8 cellular contexts compared by ENCODE assay signal in the genomic region with DNA sequence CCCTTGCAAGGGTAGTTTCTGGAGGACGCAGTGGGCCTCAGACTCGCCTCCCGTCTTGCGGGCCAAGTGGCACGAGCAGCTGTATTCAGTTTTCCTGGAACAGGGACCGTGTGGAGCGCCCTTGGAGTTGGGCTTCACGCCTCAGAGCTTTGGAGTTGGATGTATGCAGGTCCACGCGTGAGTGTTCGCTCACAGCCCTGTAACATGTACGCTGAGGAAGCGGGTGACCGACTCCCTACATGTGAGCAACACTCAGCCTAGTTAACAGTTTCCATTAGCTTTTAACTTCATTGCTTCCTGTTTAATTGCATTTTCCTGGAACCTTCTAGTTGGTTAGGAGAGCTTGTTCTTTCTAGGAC. TPM values are rescaled to one million over a fixed set of nuclear protein-coding genes. Genes with fewer than 3 reads are reported as not detected.
A peak's percentile ranks its signal among the peaks of the same experiment; 100 is the strongest.
DNase-seq lines count a peak whose midpoint lies in the region; ATAC-seq and TF ChIP-seq lines count a peak whose summit lies in the region.

No MANE protein-coding gene starts in this region.

- peaks cover 12% of the 10 kb centered on the region for H3K4me1 ChIP-seq in HUES64 (ENCODE audit: insufficient read depth, low read length)
- peaks cover 33% of the 10 kb centered on the region for H3K4me1 ChIP-seq in osteoblast (ENCODE audit: insufficient read depth, low read length)

- peaks cover 39% of the 10 kb centered on the region for H3K36me3 Mint-ChIP-seq in activated CD4-positive, alpha-beta memory T cell treated with anti-CD3 and anti-CD28 coated beads, Interleukin-2, amount 10 ng/mL, durations not matched to agents 7 days and 5 days (ENCODE audit: low read depth)

- H2AFZ ChIP-seq in osteoblast (ENCODE audit: low read length), result peak overlapping the region; percentile 93

- H4K20me1 ChIP-seq in osteoblast (ENCODE audit: insufficient read depth, low read length), result peaks cover 30% of the 10 kb centered on the region

- CTCF ChIA-PET in BJ (lab: Yijun Ruan, JAX), result interaction anchor here (0.9 to 2.3 kb wide), 4 partner anchors 51 to 232 kb away, joined by 3 to 8 read pairs (median 4); no protein-coding TSS in a partner anchor
- CTCF ChIA-PET in activated CD4-positive, alpha-beta memory T cell treated with anti-CD3 and anti-CD28 coated beads, Interleukin-2, amount 10 ng/mL, durations not matched to agents 7 days and 5 days (lab: Charles Lee), result interaction anchor here (0.7 to 8.0 kb wide), 11 partner anchors 11 to 892 kb away, joined by 3 to 87 read pairs (median 3); no protein-coding TSS in a partner anchor

- peak overlapping the region; percentile 81 for H3K9ac ChIP-seq in HUES64 (ENCODE audit: low read depth, low read length)

- H3K9me3 Mint-ChIP-seq in activated CD4-positive, alpha-beta memory T cell treated with anti-CD3 and anti-CD28 coated beads, Interleukin-2, amount 10 ng/mL, durations not matched to agents 7 days and 5 days, result no peaks in the 10 kb centered on the region

- POLR2A ChIA-PET in BJ (lab: Charles Lee), result no interaction called here
- POLR2A ChIA-PET in activated CD4-positive, alpha-beta memory T cell treated with anti-CD3 and anti-CD28 coated beads, Interleukin-2, amount 10 ng/mL, durations not matched to agents 7 days and 5 days (lab: Charles Lee), result interaction anchor here (0.8 to 5.6 kb wide), 22 partner anchors 9 to 302 kb away, joined by 3 to 26 read pairs (median 5); partner anchors contain the start of genes CLYBL, GPR18, GPR183 and UBAC2

- peaks cover 56% of the 10 kb centered on the region for H3K79me2 ChIP-seq in osteoblast (ENCODE audit: insufficient read depth, low read length)

- 1% methylated on average over 14 of the region's 14 CpGs for WGBS in HUES64

- H3K27ac ChIP-seq in HUES64 (ENCODE audit: low read depth, low read length), result peak overlapping the region; percentile 88
- peak overlapping the region; percentile 82 for H3K27ac ChIP-seq in osteoblast (ENCODE audit: low read depth, low read length)

- H3K4me3 ChIP-seq in BJ (ENCODE audit: low read depth, low read length) (peak overlapping the region; percentile 97), HUES64 (ENCODE audit: low read length) (peak overlapping the region; percentile 90), osteoblast (ENCODE audit: insufficient read depth, low read length) (peak overlapping the region; percentile 98)

- TF ChIP-seq CTCF in BJ (IDR thresholded peaks at IDR 0.05; ENCODE audit: insufficient read depth, low read depth, low read length) (no peak), osteoblast (IDR thresholded peaks at IDR 0.05; ENCODE audit: extremely low read depth, low read depth, low read length) (no peak)

- H3K4me3 Mint-ChIP-seq in activated CD4-positive, alpha-beta memory T cell treated with anti-CD3 and anti-CD28 coated beads, Interleukin-2, amount 10 ng/mL, durations not matched to agents 7 days and 5 days, result peak overlapping the region; percentile 90

- DNase-seq in BJ (ENCODE audit: low read depth) (no peak), fibroblast of peridontal ligament (ENCODE audit: extremely low read depth) (peak; percentile 27), osteoblast (ENCODE audit: insufficient read length, low spot score, missing footprints) (peak; percentile 58), NCI-H226 (no peak)
- peak; percentile 57 for DNase-seq in activated CD4-positive, alpha-beta memory T cell treated with anti-CD3 and anti-CD28 coated beads, Interleukin-2, amount 10 ng/mL, durations not matched to agents 7 days and 5 days

- H3K27me3 Mint-ChIP-seq in activated CD4-positive, alpha-beta memory T cell treated with anti-CD3 and anti-CD28 coated beads, Interleukin-2, amount 10 ng/mL, durations not matched to agents 7 days and 5 days, result no peaks in the 10 kb centered on the region

- ATAC-seq in HG03025 (IDR thresholded peaks at IDR 0.05; ENCODE audit: low FRiP score, unreplicated experiment) (no peak), HG03432 (IDR thresholded peaks at IDR 0.05; ENCODE audit: unreplicated experiment) (no peak)

- peak overlapping the region; percentile 94 for H3K4me2 ChIP-seq in osteoblast (ENCODE audit: insufficient read depth, low read length)

- no peaks in the 10 kb centered on the region for H3K9me3 ChIP-seq in HUES64 (ENCODE audit: insufficient read depth, low read depth, low read length)
- H3K9me3 ChIP-seq in osteoblast (ENCODE audit: low read depth, low read length), result no peaks in the 10 kb centered on the region

- H3K27me3 ChIP-seq in BJ (ENCODE audit: control insufficient read depth, insufficient read depth, low read length), result no peaks in the 10 kb centered on the region
- no peaks in the 10 kb centered on the region for H3K27me3 ChIP-seq in HUES64 (ENCODE audit: insufficient read depth, low read length)
- no peaks in the 10 kb centered on the region for H3K27me3 ChIP-seq in osteoblast (ENCODE audit: insufficient read depth, low read length)

- H3K36me3 ChIP-seq in BJ (ENCODE audit: control insufficient read depth, insufficient read depth, low read length) (0 out of 2 replicates have a peak, but pooled peaks cover 1% of the 10 kb centered on the region), HUES64 (ENCODE audit: insufficient read depth, low read length) (peaks cover 4% of the 10 kb centered on the region; the same call in 1 of the 2 replicates), osteoblast (ENCODE audit: insufficient read depth, low read length) (no peaks in the 10 kb centered on the region)

- peaks cover 82% of the 10 kb centered on the region for H3K4me1 Mint-ChIP-seq in activated CD4-positive, alpha-beta memory T cell treated with anti-CD3 and anti-CD28 coated beads, Interleukin-2, amount 10 ng/mL, durations not matched to agents 7 days and 5 days

- H3K27ac Mint-ChIP-seq in activated CD4-positive, alpha-beta memory T cell treated with anti-CD3 and anti-CD28 coated beads, Interleukin-2, amount 10 ng/mL, durations not matched to agents 7 days and 5 days, result peak overlapping the region; percentile 97

RNA-seq across cellular contexts. Expression of gene TM9SF2, which starts 0.7 kb away (rescaled TPM):
- polyA plus RNA-seq in BJ (2011; rRNA removed), result 62.0 and 119 TPM in 2 replicates
- 66.9 and 67.8 TPM in 2 replicates for polyA minus RNA-seq in BJ (2011; rRNA and poly(A)+ RNA removed)
- polyA plus RNA-seq in HUES64 (2013, experiment 1 of 2), result 79.8 TPM
- 79.6 TPM for polyA plus RNA-seq in HUES64 (2013, experiment 2 of 2)
- total RNA-seq in activated CD4-positive, alpha-beta memory T cell treated with anti-CD3 and anti-CD28 coated beads, Interleukin-2, amount 10 ng/mL, durations not matched to agents 7 days and 5 days, result 10 to 100 TPM; 84.5 to 88.6 TPM
- total RNA-seq in osteoblast, result 160 and 182 TPM in 2 replicates

Comparison
In these comparisons a context has a peak if more than half of its experiments do, and no peak if none do; other contexts are left out.
1. DNase-seq: peak in activated CD4-positive, alpha-beta memory T cell treated with anti-CD3 and anti-CD28 coated beads, Interleukin-2, amount 10 ng/mL, durations not matched to agents 7 days and 5 days (single experiment), fibroblast of peridontal ligament (single experiment) and osteoblast (single experiment); none in BJ (single experiment) and NCI-H226 (single experiment).
2. Peak in every context shown above with its lines, with median percentiles within 50 percentile points of each other: H3K4me3 ChIP-seq.